Comparison of ENCODE assay signal across 11 cellular contexts in the genomic region with DNA sequence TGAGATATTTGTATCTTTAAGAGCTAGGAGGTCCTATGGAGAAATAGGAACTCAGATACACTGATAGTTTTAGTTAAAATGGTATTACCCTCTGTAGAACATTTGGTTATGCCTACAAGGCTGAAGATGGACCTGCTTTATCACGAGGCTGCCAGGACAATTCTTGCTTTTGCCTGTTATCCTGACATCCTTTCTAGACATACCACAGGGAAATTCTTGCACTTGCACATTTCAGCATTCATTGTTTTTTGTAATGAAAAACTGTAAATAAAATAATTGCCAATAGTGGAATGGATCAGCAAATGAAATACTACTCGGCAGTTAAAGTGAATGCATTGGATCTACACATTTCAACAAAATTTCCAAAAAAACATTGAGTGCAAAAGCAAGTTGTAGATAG. TPM values are rescaled to one million over a fixed set of nuclear protein-coding genes. Genes with fewer than 3 reads are reported as not detected.
"Had no signal": no experiment of that assay in that cellular context is flagged by ENCODE, and none has a peak within 500 bp of the region (broad histone marks: within the 10 kb centered on the region; RNA-seq: fewer than 3 reads in every experiment).

No MANE protein-coding gene starts in this region.

- H3K4me2 ChIP-seq: GM23338 had no signal

- FAIRE-seq: H1 had no signal

- H3K4me1 Mint-ChIP-seq: GM23338, H9 had no signal

- H3K4me3 ChIP-seq: GM23248, GM23338, HAP-1 had no signal

- DNase-seq: GM23248, GOT3, H7, H9, HCEC 1CT, HFFc6 had no signal

- H3K4me1 ChIP-seq: HAP-1 had no signal

- ATAC-seq: GM23338, HCT116 had no signal

- H2AFZ ChIP-seq: GM23248, GM23338 had no signal

- H3K4me3 Mint-ChIP-seq: GM23338, H9, HFFc6 had no signal

- H3K36me3 ChIP-seq: HAP-1 had no signal

- H3K9me3 ChIP-seq: HAP-1 had no signal

- H3K9ac ChIP-seq: GM23248 had no signal

- H3K27ac ChIP-seq: GM23248 had no signal

- H3K27ac Mint-ChIP-seq: GM23338, H9, HFFc6 had no signal

- H3K9me3 Mint-ChIP-seq: GM23338, H9, HFFc6 had no signal

RNA-seq across cellular contexts. Expression of gene COL28A1, which starts 9.7 kb away (rescaled TPM):
- total RNA-seq: GM23248, H4 had no signal
- polyA plus RNA-seq: GM23248 had no signal
